Comparison of ENCODE assay signal across 20 cellular contexts in genomic region chr17:81384929-81385319, GRCh38. TPM values are rescaled to one million over a fixed set of nuclear protein-coding genes. Genes with fewer than 3 reads are reported as not detected.
DNase-seq lines count a peak whose midpoint lies in the region; ATAC-seq and TF ChIP-seq lines count a peak whose summit lies in the region.
"Had no signal": no experiment of that assay in that cellular context is flagged by ENCODE, and none has a peak within 500 bp of the region (broad histone marks: within the 10 kb centered on the region; RNA-seq: fewer than 3 reads in every experiment).

No MANE protein-coding gene starts in this region.

- H3K9ac ChIP-seq in NT2/D1 (ENCODE audit: insufficient read length, low read depth) (peak overlapping the region; percentile 36), muscle layer of colon (ENCODE audit: low read length) (no peak overlapping the region)

- no peak for TF ChIP-seq CTCF in progenitor cell of endocrine pancreas (IDR thresholded peaks at IDR 0.05; ENCODE audit: unreplicated experiment)

- no peaks in the 10 kb centered on the region for H3K36me3 ChIP-seq in NT2/D1 (ENCODE audit: insufficient read depth, insufficient read length, low read length)
- no peaks in the 10 kb centered on the region for H3K36me3 ChIP-seq in muscle layer of colon (ENCODE audit: insufficient read depth, low read length)
- H3K36me3 ChIP-seq: colonic mucosa, HAP-1, left lung, stomach, vagina had no signal

- H3K27me3 Mint-ChIP-seq in progenitor cell of endocrine pancreas: peaks cover 13% of the 10 kb centered on the region

- H3K27ac Mint-ChIP-seq in progenitor cell of endocrine pancreas: no peak overlapping the region
- H3K27ac Mint-ChIP-seq: activated CD4-positive, alpha-beta memory T cell treated with anti-CD3 and anti-CD28 coated beads for 36 hours; CD4-positive, CD25-positive, alpha-beta regulatory T cell had no signal

- no peaks in the 10 kb centered on the region for H3K36me3 Mint-ChIP-seq in progenitor cell of endocrine pancreas (ENCODE audit: insufficient read depth)
- H3K36me3 Mint-ChIP-seq: activated CD4-positive, alpha-beta memory T cell treated with anti-CD3 and anti-CD28 coated beads for 36 hours; CD4-positive, CD25-positive, alpha-beta regulatory T cell had no signal

- no peaks in the 10 kb centered on the region for H3K9me3 Mint-ChIP-seq in progenitor cell of endocrine pancreas (ENCODE audit: low read depth)
- H3K9me3 Mint-ChIP-seq: activated CD4-positive, alpha-beta memory T cell treated with anti-CD3 and anti-CD28 coated beads for 36 hours; CD4-positive, CD25-positive, alpha-beta regulatory T cell had no signal

- peaks cover 13% of the 10 kb centered on the region for H3K4me1 Mint-ChIP-seq in progenitor cell of endocrine pancreas (ENCODE audit: low read depth)

- no peak overlapping the region for H3K4me3 ChIP-seq in NT2/D1 (ENCODE audit: insufficient read length, low read depth)
- no peak overlapping the region for H3K4me3 ChIP-seq in muscle layer of colon (ENCODE audit: low read depth in 1 of 2, low read length in 2 of 2)
- H3K4me3 ChIP-seq: body of pancreas, colonic mucosa, HAP-1, left lung, stomach, vagina had no signal

- H3K9me3 ChIP-seq in NT2/D1 (ENCODE audit: insufficient read depth, low read length) (no peaks in the 10 kb centered on the region), muscle layer of colon (ENCODE audit: low read length) (no peaks in the 10 kb centered on the region)
- H3K9me3 ChIP-seq: body of pancreas, colonic mucosa, HAP-1, left lung, stomach, vagina had no signal

- ATAC-seq in HG03196 (IDR thresholded peaks at IDR 0.05; ENCODE audit: unreplicated experiment): no peak
- ATAC-seq: body of pancreas, left lung had no signal

- H3K4me1 ChIP-seq in NT2/D1 (ENCODE audit: insufficient read depth, insufficient read length): peaks cover 12% of the 10 kb centered on the region
- H3K4me1 ChIP-seq in muscle layer of colon (ENCODE audit: insufficient read depth, low read length): peaks cover 40% of the 10 kb centered on the region

- no peak for DNase-seq in NT2/D1 (ENCODE audit: low read depth, low spot score)
- peak in 2 of 49 donors; percentile 65 to 82 for DNase-seq in substantia nigra (lab: John Stamatoyannopoulos, UW)
- no peak for DNase-seq in NCI-H1436 (lab: John Stamatoyannopoulos, UW)
- DNase-seq in progenitor cell of endocrine pancreas (ENCODE audit: low spot score, unreplicated experiment): no peak
- DNase-seq: activated CD4-positive, alpha-beta memory T cell treated with anti-CD3 and anti-CD28 coated beads for 36 hours; activated CD4-positive, CD25-positive, alpha-beta regulatory T cell; body of pancreas; CD4-positive, CD25-positive, alpha-beta regulatory T cell; colonic mucosa; DMS 273 treated with DMSO at 0.1 percent for 48 hours; KBM-7; left lung; NCI-H2171; stimulated activated CD4-positive, alpha-beta T cell treated with anti-CD3 and anti-CD28 coated beads, Interleukin-15, amount 100 ng/mL, for 24 hours; stomach had no signal

- no peak overlapping the region for H3K4me3 Mint-ChIP-seq in progenitor cell of endocrine pancreas (ENCODE audit: low read depth)

- H3K27me3 ChIP-seq in NT2/D1 (ENCODE audit: insufficient read depth, insufficient read length) (peaks cover 71% of the 10 kb centered on the region), muscle layer of colon (ENCODE audit: control insufficient read depth in 1 of 2, insufficient read depth in 2 of 2, low read length in 2 of 2) (no peaks in the 10 kb centered on the region)
- H3K27me3 ChIP-seq: body of pancreas, colonic mucosa, vagina had no signal

- H3K27ac ChIP-seq in cingulate gyrus (ENCODE audit: low read depth, low read length): peak overlapping the region; percentile 98
- H3K27ac ChIP-seq in muscle layer of colon (ENCODE audit: low read depth, low read length): peak overlapping the region; percentile 1
- H3K27ac ChIP-seq in substantia nigra (ENCODE audit: low read depth, low read length, poor library complexity, severe bottlenecking): peak overlapping the region; percentile 99
- H3K27ac ChIP-seq: colonic mucosa, left lung, vagina had no signal

RNA-seq across cellular contexts. Expression of gene BAHCC1, which starts 10.3 kb away (rescaled TPM):
- 36.9 and 40.5 TPM in 2 replicates for total RNA-seq in progenitor cell of endocrine pancreas

Comparison
In these comparisons a context has a peak if more than half of its experiments do, and no peak if none do; other contexts are left out.
1. H3K27ac ChIP-seq: peak in every context shown above with its lines; median percentile 99 in substantia nigra; 98 in cingulate gyrus; 1 in muscle layer of colon.